ENCODE assay signal across 8 cellular contexts in the genomic region with DNA sequence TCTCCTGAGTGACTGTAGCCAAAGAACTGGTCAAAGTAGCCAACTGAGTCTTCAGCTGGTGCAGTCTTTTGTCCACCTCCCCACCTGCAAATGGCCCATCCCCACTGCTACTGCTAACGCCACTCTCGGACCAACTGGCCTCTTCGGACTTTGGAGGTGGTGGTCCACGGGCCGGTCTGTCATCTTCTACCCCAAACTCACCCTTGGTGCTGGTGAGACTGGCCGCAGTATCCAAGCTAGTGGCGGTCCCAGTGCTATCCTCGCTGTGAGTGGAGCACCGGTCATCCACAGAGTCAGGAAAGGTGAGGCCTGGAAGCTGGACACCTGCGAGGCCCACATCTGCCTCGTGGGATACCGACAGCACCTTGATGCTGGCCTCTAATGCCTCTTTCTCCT. TPM values are rescaled to one million over a fixed set of nuclear protein-coding genes. Genes with fewer than 3 reads are reported as not detected.
DNase-seq lines count a peak whose midpoint lies in the region; ATAC-seq and TF ChIP-seq lines count a peak whose summit lies in the region.

No MANE protein-coding gene starts in this region.

- peak overlapping the region; percentile 75 for H3K4me2 ChIP-seq in SU-DHL-6 (ENCODE audit: low read depth, low read length, poor library complexity, severe bottlenecking)

- peaks cover 26% of the 10 kb centered on the region for H3K79me2 ChIP-seq in SU-DHL-6 (ENCODE audit: insufficient read depth, low read length)

- no peaks in the 10 kb centered on the region for H3K9me3 ChIP-seq in SU-DHL-6 (ENCODE audit: insufficient read depth, low read length)

- TF ChIP-seq CTCF in GM12865 (IDR thresholded peaks at IDR 0.05; ENCODE audit: insufficient read depth, low read depth, low read length, missing control alignments) (no peak), SU-DHL-6 (IDR thresholded peaks at IDR 0.05; ENCODE audit: insufficient read depth, low read length, poor library complexity, severe bottlenecking) (no peak), fibroblast of the aortic adventitia (IDR thresholded peaks at IDR 0.05; ENCODE audit: insufficient read depth, low read length) (no peak), retinal pigment epithelial cell (conservative IDR thresholded peaks at IDR 0.05; ENCODE audit: low read depth, low read length) (no peak)

- DNase-seq in GM12865 (ENCODE audit: low read depth) (no peak), fibroblast of the aortic adventitia (ENCODE audit: low read depth) (no peak), retinal pigment epithelial cell (ENCODE audit: low read depth) (no peak), UCSD-AML1 (lab: John Stamatoyannopoulos, UW; ENCODE audit: unreplicated experiment) (no peak), HuH-7.5 (ENCODE audit: low spot score) (no peak)

- H2AFZ ChIP-seq in SU-DHL-6 (ENCODE audit: low read depth, low read length, severe bottlenecking), result peak overlapping the region; percentile 88

- no peaks in the 10 kb centered on the region for H3K36me3 ChIP-seq in SU-DHL-6 (ENCODE audit: low read length)

- H3K4me3 ChIP-seq in GM12865 (ENCODE audit: low read depth, low read length), result peak overlapping the region; percentile 97
- H3K4me3 ChIP-seq in SU-DHL-6 (ENCODE audit: insufficient read depth, low read length, poor library complexity, severe bottlenecking), result peak overlapping the region; percentile 78
- H3K4me3 ChIP-seq in fibroblast of the aortic adventitia (ENCODE audit: low read depth, low read length), result peak overlapping the region; percentile 92
- peak overlapping the region; percentile 82 for H3K4me3 ChIP-seq in retinal pigment epithelial cell (ENCODE audit: low read length)

- H3K27me3 ChIP-seq in SU-DHL-6 (ENCODE audit: low read length), result no peaks in the 10 kb centered on the region

- no peak for ATAC-seq in HG02571 (IDR thresholded peaks at IDR 0.05; ENCODE audit: unreplicated experiment)
- ATAC-seq in GM21360 (IDR thresholded peaks at IDR 0.05; ENCODE audit: unreplicated experiment), result no peak

- no peaks in the 10 kb centered on the region for H3K9me2 ChIP-seq in SU-DHL-6 (replicated peaks; ENCODE audit: insufficient read depth, low read length)

- H3K9ac ChIP-seq in SU-DHL-6 (ENCODE audit: low read length), result peak overlapping the region; percentile 81

- no peak overlapping the region for H3K27ac ChIP-seq in SU-DHL-6 (ENCODE audit: low read depth, low read length)

- H4K20me1 ChIP-seq in SU-DHL-6 (ENCODE audit: low read depth, low read length), result no peaks in the 10 kb centered on the region

- H3F3A ChIP-seq in SU-DHL-6 (ENCODE audit: insufficient read depth), result 0 out of 2 replicates have a peak, but pooled peaks cover 3% of the 10 kb centered on the region

RNA-seq across cellular contexts. Expression of gene GCC1, which starts 0.8 kb away (rescaled TPM):
- total RNA-seq in fibroblast of the aortic adventitia (ENCODE audit: low replicate concordance), result 16.1 and 27.7 TPM in 2 replicates

RNA-seq across cellular contexts. Expression of gene ARF5, which starts 3.6 kb away (rescaled TPM):
- 43.6 and 105 TPM in 2 replicates for total RNA-seq in fibroblast of the aortic adventitia (ENCODE audit: low replicate concordance)

RNA-seq across cellular contexts. Expression of gene FSCN3, which starts 8.9 kb away (rescaled TPM):
- total RNA-seq in fibroblast of the aortic adventitia (ENCODE audit: low replicate concordance), result 3.6 and 3.9 TPM in 2 replicates

RNA-seq across cellular contexts. Expression of gene PAX4, which starts 33.3 kb away (rescaled TPM):
- total RNA-seq in fibroblast of the aortic adventitia (ENCODE audit: low replicate concordance), result not detected in 2 replicates
